ENCODE assay signal across 19 cellular contexts in genomic region chr10:44850356-44850934, GRCh38.
"Had no signal": no experiment of that assay in that cellular context is flagged by ENCODE, and none has a peak within 500 bp of the region (broad histone marks: within the 10 kb centered on the region; RNA-seq: fewer than 3 reads in every experiment).

No MANE protein-coding gene starts in this region.

- ATAC-seq: heart left ventricle; lower lobe of right lung; stimulated activated naive CD8-positive, alpha-beta T cell treated with anti-CD3 and anti-CD28 coated beads, Interleukin-15, Interleukin-2, amounts not matched to agents 100 U/mL and 50 U/mL, for 24 hours had no signal

- H3K4me3 ChIP-seq: colonic mucosa, heart left ventricle, left ventricle myocardium inferior, lower lobe of right lung, right atrium auricular region, suprapubic skin, thyroid gland, upper lobe of left lung, vagina had no signal

- H3K4me1 ChIP-seq: colonic mucosa, heart left ventricle, left ventricle myocardium inferior, lower lobe of right lung, right atrium auricular region, suprapubic skin, upper lobe of left lung, vagina had no signal

- H3K27me3 ChIP-seq: colonic mucosa, heart left ventricle, right atrium auricular region, suprapubic skin, thyroid gland, upper lobe of left lung, vagina had no signal

- DNase-seq: colonic mucosa; effector CD4-positive, alpha-beta T cell; heart left ventricle; hippocampal formation; left ventricle myocardium inferior; lower lobe of right lung; mesenchymal stem cell; midbrain; naive B cell; posterior cingulate gyrus; small intestine; stimulated activated CD4-positive, alpha-beta T cell treated with anti-CD3 and anti-CD28 coated beads, Interleukin-12 subunit alpha, Interleukin-12 subunit beta, amount 100 ng/mL, for 4 hours; stimulated activated naive CD8-positive, alpha-beta T cell treated with anti-CD3 and anti-CD28 coated beads, Interleukin-15, Interleukin-2, amounts not matched to agents 100 U/mL and 50 U/mL, for 24 hours; thyroid gland; upper lobe of left lung had no signal

- H3K27ac ChIP-seq: colonic mucosa, heart left ventricle, left ventricle myocardium inferior, lower lobe of right lung, neutrophil, right atrium auricular region, suprapubic skin, thyroid gland, upper lobe of left lung, vagina had no signal

- H3K9me3 ChIP-seq: colonic mucosa, lower lobe of right lung, neutrophil, right atrium auricular region, suprapubic skin, thyroid gland, upper lobe of left lung, vagina had no signal

- H3K36me3 ChIP-seq: colonic mucosa, heart left ventricle, left ventricle myocardium inferior, lower lobe of right lung, neutrophil, right atrium auricular region, suprapubic skin, thyroid gland, upper lobe of left lung, vagina had no signal
